Comparison of ENCODE assay signal across 7 cellular contexts in genomic region chr20:50464026-50464724, GRCh38. TPM values are rescaled to one million over a fixed set of nuclear protein-coding genes. Genes with fewer than 3 reads are reported as not detected.
A peak's percentile ranks its signal among the peaks of the same experiment; 100 is the strongest.
DNase-seq lines count a peak whose midpoint lies in the region; ATAC-seq and TF ChIP-seq lines count a peak whose summit lies in the region.

No MANE protein-coding gene starts in this region.

- TF ChIP-seq CTCF in GM06990 (IDR thresholded peaks at IDR 0.05; ENCODE audit: insufficient read depth, low read length, poor library complexity, severe bottlenecking), result peak; percentile 70

- H3K27me3 ChIP-seq in GM06990 (replicated peaks; ENCODE audit: control insufficient read depth, insufficient read depth, low read length), result no peaks in the 10 kb centered on the region

- intact Hi-C loops in posterior cingulate gyrus (cut with DNase I), result loop anchor here (1.0 kb wide), 1 partner anchor 278 kb away; no protein-coding TSS in a partner anchor

- H3K4me3 ChIP-seq in GM06990 (replicated peaks; ENCODE audit: low read depth, low read length), result no peak overlapping the region

- ATAC-seq in GM18858 (IDR thresholded peaks at IDR 0.05; ENCODE audit: unreplicated experiment), result no peak

- DNase-seq in GM06990 (ENCODE audit: extremely low read depth, insufficient read length) (peak; percentile 50), HT1080 (ENCODE audit: low read depth) (peak; percentile 71), SHP77 treated with DMSO at 0.1 percent for 48 hours (lab: John Stamatoyannopoulos, UW) (peak; percentile 24), glomerular visceral epithelial cell (ENCODE audit: extremely low spot score) (peak; percentile 72), posterior cingulate gyrus (peak; percentile 16 to 92 (median 58))
- peak in 3 of 4 experiments; percentile 13 to 22 (median 14) for DNase-seq in activated naive CD4-positive, alpha-beta T cell (lab: John Stamatoyannopoulos, UW)

- H3K36me3 ChIP-seq in GM06990 (ENCODE audit: control insufficient read depth, insufficient read depth, low read length), result no peaks in the 10 kb centered on the region

RNA-seq across cellular contexts. Expression of gene PTPN1, which starts 46.0 kb away (rescaled TPM):
- total RNA-seq in HT1080 (2014; rRNA removed; shearing (Covaris generic)), result 38.0 and 47.6 TPM in 2 replicates
- 46.9 and 50.8 TPM in 2 replicates for polyA plus RNA-seq in HT1080 (2015; cell fraction: cytosol; rRNA removed)
- polyA plus RNA-seq in HT1080 (2015; cell fraction: nucleus; rRNA removed), result 57.0 and 68.2 TPM in 2 replicates

Comparison
In these comparisons a context has a peak if more than half of its experiments do, and no peak if none do; other contexts are left out.
1. DNase-seq: peak in every context shown above with its lines; median percentile 72 in glomerular visceral epithelial cell; 71 in HT1080; 58 in posterior cingulate gyrus; 50 in GM06990; 24 in SHP77 treated with DMSO at 0.1 percent for 48 hours; 14 in activated naive CD4-positive, alpha-beta T cell.